Comparison of ENCODE assay signal across 22 cellular contexts in the genomic region with DNA sequence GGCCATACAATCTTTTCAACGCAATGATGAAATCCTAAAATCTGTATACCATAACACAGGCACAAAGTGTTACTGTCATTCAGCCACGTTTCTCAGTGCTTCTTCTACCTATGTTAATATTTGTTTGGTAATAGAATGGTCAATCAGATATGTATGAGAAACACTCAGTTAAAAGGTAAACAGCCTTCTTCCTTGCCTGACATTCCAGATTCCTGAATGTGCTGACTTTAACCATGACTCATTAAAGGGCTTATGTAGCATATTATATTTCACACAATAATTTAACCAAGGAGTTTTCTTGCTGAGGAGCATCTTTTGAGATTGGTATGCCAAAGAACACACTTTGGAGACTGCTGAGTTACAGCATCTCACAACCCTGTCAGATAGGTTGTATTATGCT.
DNase-seq lines count a peak whose midpoint lies in the region; ATAC-seq, FAIRE-seq and TF ChIP-seq lines count a peak whose summit lies in the region.
"Had no signal": no experiment of that assay in that cellular context is flagged by ENCODE, and none has a peak within 500 bp of the region (broad histone marks: within the 10 kb centered on the region; RNA-seq: fewer than 3 reads in every experiment).

No MANE protein-coding gene starts in this region.

- H4K91ac ChIP-seq in mesenchymal stem cell (ENCODE audit: low read length), result no peak overlapping the region

- no peak overlapping the region for H3K4me2 ChIP-seq in mesenchymal stem cell (ENCODE audit: low read length, poor library complexity, severe bottlenecking)

- no peak for ATAC-seq in GM18858 (IDR thresholded peaks at IDR 0.05; ENCODE audit: unreplicated experiment)
- ATAC-seq: right cardiac atrium had no signal

- H4K8ac ChIP-seq in mesenchymal stem cell (ENCODE audit: low read length), result no peak overlapping the region

- TF ChIP-seq POLR2A in vagina (IDR thresholded peaks at IDR 0.05), result no peak

- H3K23ac ChIP-seq in mesenchymal stem cell (ENCODE audit: low read length in 2 of 2), result no peak overlapping the region

- H3K27me3 Mint-ChIP-seq in Caco-2 (ENCODE audit: insufficient read depth, unreplicated experiment), result no peaks in the 10 kb centered on the region
- H3K27me3 Mint-ChIP-seq: activated CD4-positive, alpha-beta memory T cell treated with anti-CD3 and anti-CD28 coated beads for 36 hours; IgD-negative memory B cell had no signal

- no peaks in the 10 kb centered on the region for H3K4me1 Mint-ChIP-seq in Caco-2 (ENCODE audit: low read depth, unreplicated experiment)
- H3K4me1 Mint-ChIP-seq: IgD-negative memory B cell had no signal

- H3K36me3 ChIP-seq in bronchial epithelial cell (ENCODE audit: control insufficient read depth, insufficient read depth, low read length) (no peaks in the 10 kb centered on the region), mesenchymal stem cell (ENCODE audit: control insufficient read depth in 1 of 2, insufficient read depth in 2 of 2, low read depth in 1 of 2, low read length in 2 of 2) (no peaks in the 10 kb centered on the region), Caco-2 (ENCODE audit: control insufficient read depth, insufficient read depth, low read length) (no peaks in the 10 kb centered on the region), vagina (no peaks in the 10 kb centered on the region)
- H3K36me3 ChIP-seq: HAP-1 had no signal

- no peak overlapping the region for H2BK5ac ChIP-seq in mesenchymal stem cell (ENCODE audit: low read depth, low read length, poor library complexity, severe bottlenecking)

- 100% methylated on average over 1 of the region's 2 CpGs for WGBS in mesenchymal stem cell

- no peaks in the 10 kb centered on the region for H3K27me3 ChIP-seq in bronchial epithelial cell (ENCODE audit: control insufficient read depth, insufficient read depth, low read length)
- no peaks in the 10 kb centered on the region for H3K27me3 ChIP-seq in mesenchymal stem cell (ENCODE audit: control insufficient read depth in 1 of 2, insufficient read depth in 1 of 2, low read length in 2 of 2)
- no peaks in the 10 kb centered on the region for H3K27me3 ChIP-seq in Caco-2 (replicated peaks; ENCODE audit: control insufficient read depth, insufficient read depth, low read length)
- no peaks in the 10 kb centered on the region for H3K27me3 ChIP-seq in vagina

- no peak overlapping the region for H3K14ac ChIP-seq in mesenchymal stem cell (ENCODE audit: low read length in 2 of 2)

- no peak for TF ChIP-seq CTCF in bronchial epithelial cell (IDR thresholded peaks at IDR 0.05; ENCODE audit: insufficient read depth, low read length, severe bottlenecking)
- no peak for TF ChIP-seq CTCF in Caco-2 (IDR thresholded peaks at IDR 0.05; ENCODE audit: insufficient read depth in 1 of 2, low read depth in 1 of 2, low read length in 1 of 2, severe bottlenecking in 1 of 2, unreplicated experiment in 1 of 2)
- no peak for TF ChIP-seq CTCF in vagina (IDR thresholded peaks at IDR 0.05)

- POLR2A ChIA-PET in Caco-2 (lab: Charles Lee), result no interaction called here

- no peak overlapping the region for H3K18ac ChIP-seq in mesenchymal stem cell (ENCODE audit: low read depth in 1 of 2, low read length in 2 of 2)

- CTCF ChIA-PET in Caco-2 (lab: Charles Lee), result no interaction called here

- no TSS peak for BruUV-seq in Caco-2 (replicated peaks; lab: Mats Ljungman, UMichigan)

- H3K9me3 Mint-ChIP-seq in Caco-2 (ENCODE audit: unreplicated experiment), result peaks cover 11% of the 10 kb centered on the region
- H3K9me3 Mint-ChIP-seq: activated CD4-positive, alpha-beta memory T cell treated with anti-CD3 and anti-CD28 coated beads for 36 hours; IgD-negative memory B cell had no signal

- H3K79me1 ChIP-seq in mesenchymal stem cell (replicated peaks; ENCODE audit: low read length, poor library complexity, severe bottlenecking), result no peaks in the 10 kb centered on the region

- no peak overlapping the region for H2AFZ ChIP-seq in mesenchymal stem cell (ENCODE audit: low read depth, low read length)

- no peak overlapping the region for H2AK5ac ChIP-seq in mesenchymal stem cell (ENCODE audit: low read length, severe bottlenecking)

- no peak for FAIRE-seq in bronchial epithelial cell (lab: Jason Lieb, UNC)
- FAIRE-seq: colon, islet of Langerhans had no signal

- peaks cover 3% of the 10 kb centered on the region for H3K4me1 ChIP-seq in mesenchymal stem cell (ENCODE audit: control insufficient read depth, insufficient read depth, low read depth, low read length)
- H3K4me1 ChIP-seq in Caco-2, result no peaks in the 10 kb centered on the region
- no peaks in the 10 kb centered on the region for H3K4me1 ChIP-seq in vagina

- no peak overlapping the region for H3K4ac ChIP-seq in mesenchymal stem cell (ENCODE audit: low read depth in 1 of 2, low read length in 2 of 2)

- no peak overlapping the region for H2BK12ac ChIP-seq in mesenchymal stem cell (ENCODE audit: low read length in 2 of 2)

- H3K36me3 Mint-ChIP-seq in Caco-2 (ENCODE audit: insufficient read depth, unreplicated experiment), result no peaks in the 10 kb centered on the region
- H3K36me3 Mint-ChIP-seq: activated CD4-positive, alpha-beta memory T cell treated with anti-CD3 and anti-CD28 coated beads for 36 hours; IgD-negative memory B cell had no signal

- no peak overlapping the region for H3K27ac ChIP-seq in mesenchymal stem cell (ENCODE audit: low read length, poor library complexity, severe bottlenecking)
- H3K27ac ChIP-seq in vagina, result no peak overlapping the region
- H3K27ac ChIP-seq: VCaP had no signal

- H3K9me3 ChIP-seq in mesenchymal stem cell (ENCODE audit: control insufficient read depth, low read length) (peaks cover 5% of the 10 kb centered on the region), Caco-2 (no peaks in the 10 kb centered on the region), vagina (no peaks in the 10 kb centered on the region)
- H3K9me3 ChIP-seq: HAP-1 had no signal

- H3K4me3 ChIP-seq in bronchial epithelial cell (ENCODE audit: low read depth, low read length), result no peak overlapping the region
- H3K4me3 ChIP-seq in mesenchymal stem cell (ENCODE audit: insufficient read depth in 1 of 2, low read depth in 1 of 2, low read length in 2 of 2), result no peak overlapping the region
- H3K4me3 ChIP-seq in Caco-2 (ENCODE audit: low read depth, low read length), result no peak overlapping the region
- H3K4me3 ChIP-seq in vagina, result no peak overlapping the region
- H3K4me3 ChIP-seq: HAP-1 had no signal

- H3K9ac ChIP-seq in mesenchymal stem cell (ENCODE audit: low read length), result no peak overlapping the region

- H3K4me3 Mint-ChIP-seq in Caco-2 (ENCODE audit: unreplicated experiment), result no peak overlapping the region
- H3K4me3 Mint-ChIP-seq: activated CD4-positive, alpha-beta memory T cell treated with anti-CD3 and anti-CD28 coated beads for 36 hours; IgD-negative memory B cell had no signal

- H2BK15ac ChIP-seq in mesenchymal stem cell (ENCODE audit: low read depth, poor library complexity, severe bottlenecking), result no peak overlapping the region

- H3K27ac Mint-ChIP-seq in Caco-2 (ENCODE audit: unreplicated experiment), result no peak overlapping the region
- H3K27ac Mint-ChIP-seq: activated CD4-positive, alpha-beta memory T cell treated with anti-CD3 and anti-CD28 coated beads for 36 hours; IgD-negative memory B cell had no signal

- intact Hi-C loops in Caco-2 (cut with micrococcal nuclease; ENCODE audit: unreplicated experiment) (no loop called here), vagina (cut with DNase I) (no loop called here)

- H2BK120ac ChIP-seq in mesenchymal stem cell (ENCODE audit: low read depth, low read length), result no peak overlapping the region

- DNase-seq in GM03348 (ENCODE audit: low spot score) (peak; percentile 2), NCI-H226 (peak; percentile 67), bronchial epithelial cell (ENCODE audit: low read depth) (peak; percentile 90), mesenchymal stem cell (peak; percentile 15), Caco-2 (no peak), vagina (ENCODE audit: extremely low spot score in 2 of 2) (no peak)
- DNase-seq in activated naive CD4-positive, alpha-beta T cell treated with anti-CD3 and anti-CD28 coated beads, Interleukin-2, amount 50 U/mL, for 16 hours, result no peak
- DNase-seq: activated CD4-positive, alpha-beta memory T cell treated with anti-CD3 and anti-CD28 coated beads for 36 hours; amniotic stem cell; GF-D8; head of caudate nucleus; mesendoderm; MV-4-11; NCI-H2029 treated with DMSO at 0.1 percent for 48 hours; NCI-H524 treated with DMSO at 0.1 percent for 48 hours; right cardiac atrium had no signal

Comparison
In these comparisons a context has a peak if more than half of its experiments do, and no peak if none do; other contexts are left out.
1. DNase-seq: peak in GM03348 (single experiment), NCI-H226 (single experiment), bronchial epithelial cell (single experiment) and mesenchymal stem cell (single experiment); none in Caco-2 (0 of 2), vagina (0 of 2) and activated naive CD4-positive, alpha-beta T cell treated with anti-CD3 and anti-CD28 coated beads, Interleukin-2, amount 50 U/mL, for 16 hours (single experiment).